In genomic region chr1:148317288-148317985, GRCh38 we compare ENCODE assay signal across 1 cellular context.
TF ChIP-seq lines count a peak whose summit lies in the region.

No MANE protein-coding gene starts in this region.

TF ChIP-seq in HepG2, 621 proteins besides CTCF, POLR2A, EP300 and RAD21 (continued from another document):
- TF ChIP-seq, protein P1, sequence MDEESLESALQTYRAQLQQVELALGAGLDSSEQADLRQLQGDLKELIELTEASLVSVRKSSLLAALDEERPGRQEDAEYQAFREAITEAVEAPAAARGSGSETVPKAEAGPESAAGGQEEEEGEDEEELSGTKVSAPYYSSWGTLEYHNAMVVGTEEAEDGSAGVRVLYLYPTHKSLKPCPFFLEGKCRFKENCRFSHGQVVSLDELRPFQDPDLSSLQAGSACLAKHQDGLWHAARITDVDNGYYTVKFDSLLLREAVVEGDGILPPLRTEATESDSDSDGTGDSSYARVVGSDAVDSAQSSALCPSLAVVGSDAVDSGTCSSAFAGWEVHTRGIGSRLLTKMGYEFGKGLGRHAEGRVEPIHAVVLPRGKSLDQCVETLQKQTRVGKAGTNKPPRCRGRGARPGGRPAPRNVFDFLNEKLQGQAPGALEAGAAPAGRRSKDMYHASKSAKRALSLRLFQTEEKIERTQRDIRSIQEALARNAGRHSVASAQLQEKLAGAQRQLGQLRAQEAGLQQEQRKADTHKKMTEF (CRISPR knock-in tag; IDR thresholded peaks at IDR 0.05): no peak
